ENCODE assay signal across 1 cellular context in the genomic region with DNA sequence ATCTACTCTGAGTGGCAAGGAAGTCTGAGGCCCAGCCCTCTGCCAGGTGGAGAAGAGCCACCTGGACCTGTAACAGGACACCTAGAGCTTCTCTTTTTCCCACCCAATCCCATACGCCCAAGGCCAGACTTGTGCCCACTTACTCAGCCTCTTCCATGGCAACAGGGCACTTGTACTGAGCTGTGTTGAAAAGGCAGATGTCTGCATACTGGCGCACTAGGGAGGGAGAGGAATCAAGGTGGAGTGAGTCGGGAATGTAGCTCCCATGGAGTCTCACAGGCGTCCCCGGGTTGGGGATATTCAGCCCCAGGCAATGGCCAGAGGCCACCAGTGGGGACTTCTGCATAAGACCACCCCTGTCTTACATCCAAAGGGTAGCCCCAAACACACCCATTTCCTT.
TF ChIP-seq lines count a peak whose summit lies in the region.

No MANE protein-coding gene starts in this region.

TF ChIP-seq in GM23338, 12 proteins besides CTCF, POLR2A, EP300 and RAD21 (continued from another document):
- TF ChIP-seq, protein P1, sequence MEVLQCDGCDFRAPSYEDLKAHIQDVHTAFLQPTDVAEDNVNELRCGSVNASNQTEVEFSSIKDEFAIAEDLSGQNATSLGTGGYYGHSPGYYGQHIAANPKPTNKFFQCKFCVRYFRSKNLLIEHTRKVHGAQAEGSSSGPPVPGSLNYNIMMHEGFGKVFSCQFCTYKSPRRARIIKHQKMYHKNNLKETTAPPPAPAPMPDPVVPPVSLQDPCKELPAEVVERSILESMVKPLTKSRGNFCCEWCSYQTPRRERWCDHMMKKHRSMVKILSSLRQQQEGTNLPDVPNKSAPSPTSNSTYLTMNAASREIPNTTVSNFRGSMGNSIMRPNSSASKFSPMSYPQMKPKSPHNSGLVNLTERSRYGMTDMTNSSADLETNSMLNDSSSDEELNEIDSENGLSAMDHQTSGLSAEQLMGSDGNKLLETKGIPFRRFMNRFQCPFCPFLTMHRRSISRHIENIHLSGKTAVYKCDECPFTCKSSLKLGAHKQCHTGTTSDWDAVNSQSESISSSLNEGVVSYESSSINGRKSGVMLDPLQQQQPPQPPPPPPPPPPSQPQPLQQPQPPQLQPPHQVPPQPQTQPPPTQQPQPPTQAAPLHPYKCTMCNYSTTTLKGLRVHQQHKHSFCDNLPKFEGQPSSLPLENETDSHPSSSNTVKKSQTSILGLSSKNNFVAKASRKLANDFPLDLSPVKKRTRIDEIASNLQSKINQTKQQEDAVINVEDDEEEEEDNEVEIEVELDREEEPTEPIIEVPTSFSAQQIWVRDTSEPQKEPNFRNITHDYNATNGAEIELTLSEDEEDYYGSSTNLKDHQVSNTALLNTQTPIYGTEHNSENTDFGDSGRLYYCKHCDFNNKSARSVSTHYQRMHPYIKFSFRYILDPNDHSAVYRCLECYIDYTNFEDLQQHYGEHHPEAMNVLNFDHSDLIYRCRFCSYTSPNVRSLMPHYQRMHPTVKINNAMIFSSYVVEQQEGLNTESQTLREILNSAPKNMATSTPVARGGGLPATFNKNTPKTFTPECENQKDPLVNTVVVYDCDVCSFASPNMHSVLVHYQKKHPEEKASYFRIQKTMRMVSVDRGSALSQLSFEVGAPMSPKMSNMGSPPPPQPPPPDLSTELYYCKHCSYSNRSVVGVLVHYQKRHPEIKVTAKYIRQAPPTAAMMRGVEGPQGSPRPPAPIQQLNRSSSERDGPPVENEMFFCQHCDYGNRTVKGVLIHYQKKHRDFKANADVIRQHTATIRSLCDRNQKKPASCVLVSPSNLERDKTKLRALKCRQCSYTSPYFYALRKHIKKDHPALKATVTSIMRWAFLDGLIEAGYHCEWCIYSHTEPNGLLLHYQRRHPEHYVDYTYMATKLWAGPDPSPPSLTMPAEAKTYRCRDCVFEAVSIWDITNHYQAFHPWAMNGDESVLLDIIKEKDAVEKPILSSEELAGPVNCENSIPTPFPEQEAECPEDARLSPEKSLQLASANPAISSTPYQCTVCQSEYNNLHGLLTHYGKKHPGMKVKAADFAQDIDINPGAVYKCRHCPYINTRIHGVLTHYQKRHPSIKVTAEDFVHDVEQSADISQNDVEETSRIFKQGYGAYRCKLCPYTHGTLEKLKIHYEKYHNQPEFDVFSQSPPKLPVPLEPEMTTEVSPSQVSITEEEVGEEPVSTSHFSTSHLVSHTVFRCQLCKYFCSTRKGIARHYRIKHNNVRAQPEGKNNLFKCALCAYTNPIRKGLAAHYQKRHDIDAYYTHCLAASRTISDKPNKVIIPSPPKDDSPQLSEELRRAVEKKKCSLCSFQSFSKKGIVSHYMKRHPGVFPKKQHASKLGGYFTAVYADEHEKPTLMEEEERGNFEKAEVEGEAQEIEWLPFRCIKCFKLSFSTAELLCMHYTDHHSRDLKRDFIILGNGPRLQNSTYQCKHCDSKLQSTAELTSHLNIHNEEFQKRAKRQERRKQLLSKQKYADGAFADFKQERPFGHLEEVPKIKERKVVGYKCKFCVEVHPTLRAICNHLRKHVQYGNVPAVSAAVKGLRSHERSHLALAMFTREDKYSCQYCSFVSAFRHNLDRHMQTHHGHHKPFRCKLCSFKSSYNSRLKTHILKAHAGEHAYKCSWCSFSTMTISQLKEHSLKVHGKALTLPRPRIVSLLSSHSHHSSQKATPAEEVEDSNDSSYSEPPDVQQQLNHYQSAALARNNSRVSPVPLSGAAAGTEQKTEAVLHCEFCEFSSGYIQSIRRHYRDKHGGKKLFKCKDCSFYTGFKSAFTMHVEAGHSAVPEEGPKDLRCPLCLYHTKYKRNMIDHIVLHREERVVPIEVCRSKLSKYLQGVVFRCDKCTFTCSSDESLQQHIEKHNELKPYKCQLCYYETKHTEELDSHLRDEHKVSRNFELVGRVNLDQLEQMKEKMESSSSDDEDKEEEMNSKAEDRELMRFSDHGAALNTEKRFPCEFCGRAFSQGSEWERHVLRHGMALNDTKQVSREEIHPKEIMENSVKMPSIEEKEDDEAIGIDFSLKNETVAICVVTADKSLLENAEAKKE (CRISPR knock-in tag; IDR thresholded peaks at IDR 0.05), result no peak
- TF ChIP-seq JUNB (IDR thresholded peaks at IDR 0.05; ENCODE audit: unreplicated experiment), result no peak
- TF ChIP-seq, protein P2, sequence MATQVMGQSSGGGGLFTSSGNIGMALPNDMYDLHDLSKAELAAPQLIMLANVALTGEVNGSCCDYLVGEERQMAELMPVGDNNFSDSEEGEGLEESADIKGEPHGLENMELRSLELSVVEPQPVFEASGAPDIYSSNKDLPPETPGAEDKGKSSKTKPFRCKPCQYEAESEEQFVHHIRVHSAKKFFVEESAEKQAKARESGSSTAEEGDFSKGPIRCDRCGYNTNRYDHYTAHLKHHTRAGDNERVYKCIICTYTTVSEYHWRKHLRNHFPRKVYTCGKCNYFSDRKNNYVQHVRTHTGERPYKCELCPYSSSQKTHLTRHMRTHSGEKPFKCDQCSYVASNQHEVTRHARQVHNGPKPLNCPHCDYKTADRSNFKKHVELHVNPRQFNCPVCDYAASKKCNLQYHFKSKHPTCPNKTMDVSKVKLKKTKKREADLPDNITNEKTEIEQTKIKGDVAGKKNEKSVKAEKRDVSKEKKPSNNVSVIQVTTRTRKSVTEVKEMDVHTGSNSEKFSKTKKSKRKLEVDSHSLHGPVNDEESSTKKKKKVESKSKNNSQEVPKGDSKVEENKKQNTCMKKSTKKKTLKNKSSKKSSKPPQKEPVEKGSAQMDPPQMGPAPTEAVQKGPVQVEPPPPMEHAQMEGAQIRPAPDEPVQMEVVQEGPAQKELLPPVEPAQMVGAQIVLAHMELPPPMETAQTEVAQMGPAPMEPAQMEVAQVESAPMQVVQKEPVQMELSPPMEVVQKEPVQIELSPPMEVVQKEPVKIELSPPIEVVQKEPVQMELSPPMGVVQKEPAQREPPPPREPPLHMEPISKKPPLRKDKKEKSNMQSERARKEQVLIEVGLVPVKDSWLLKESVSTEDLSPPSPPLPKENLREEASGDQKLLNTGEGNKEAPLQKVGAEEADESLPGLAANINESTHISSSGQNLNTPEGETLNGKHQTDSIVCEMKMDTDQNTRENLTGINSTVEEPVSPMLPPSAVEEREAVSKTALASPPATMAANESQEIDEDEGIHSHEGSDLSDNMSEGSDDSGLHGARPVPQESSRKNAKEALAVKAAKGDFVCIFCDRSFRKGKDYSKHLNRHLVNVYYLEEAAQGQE (IDR thresholded peaks at IDR 0.05; ENCODE audit: unreplicated experiment), result no peak
